34 cellular contexts compared by ENCODE assay signal in the genomic region with DNA sequence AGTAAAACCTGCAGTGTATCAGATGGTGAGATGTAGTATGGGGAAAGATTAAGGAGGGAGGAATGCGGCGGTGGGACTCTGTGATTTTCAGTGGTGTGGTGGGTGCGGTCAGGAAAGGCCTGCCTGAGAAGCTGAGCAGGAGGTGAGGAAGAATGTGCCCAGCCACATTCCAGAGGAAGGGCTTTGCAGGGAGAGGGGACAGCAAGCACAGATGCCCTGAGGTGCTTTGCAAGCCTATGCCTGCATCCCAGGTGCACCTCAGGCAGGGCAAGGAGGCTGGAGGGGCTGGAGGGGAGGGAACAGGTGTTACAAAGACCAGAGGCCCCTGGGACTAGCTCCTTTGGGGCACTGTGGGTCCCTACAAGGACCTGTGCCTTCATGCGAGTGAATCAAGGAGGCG. TPM values are rescaled to one million over a fixed set of nuclear protein-coding genes. Genes with fewer than 3 reads are reported as not detected.
DNase-seq lines count a peak whose midpoint lies in the region; ATAC-seq and TF ChIP-seq lines count a peak whose summit lies in the region.
"Had no signal": no experiment of that assay in that cellular context is flagged by ENCODE, and none has a peak within 500 bp of the region (broad histone marks: within the 10 kb centered on the region; RNA-seq: fewer than 3 reads in every experiment).

No MANE protein-coding gene starts in this region.

- H3K27me3 Mint-ChIP-seq in neural crest cell (ENCODE audit: low read depth), result no peaks in the 10 kb centered on the region
- H3K27me3 Mint-ChIP-seq: activated CD4-positive, alpha-beta memory T cell treated with anti-CD3 and anti-CD28 coated beads, Interleukin-2, amount 10 ng/mL, durations not matched to agents 7 days and 5 days; central memory CD8-positive, alpha-beta T cell had no signal

- H3K9ac ChIP-seq in BLaER1, result no peak overlapping the region; the same call in 1 of the 2 replicates

- no peak overlapping the region; the same call in 1 of the 2 replicates for H3K27ac ChIP-seq in BLaER1
- no peak overlapping the region for H3K27ac ChIP-seq in RWPE2 (ENCODE audit: poor library complexity, severe bottlenecking)
- H3K27ac ChIP-seq: left lung, prostate gland, sigmoid colon, transverse colon had no signal

- in situ Hi-C loops in GM13977 (cut with MboI; ENCODE audit: low pct_unique_long_range_greater_than_20kb, low sequenced_read_pairs, unreplicated experiment), result no loop called here

- no peak overlapping the region for H3K4me3 Mint-ChIP-seq in neural crest cell
- H3K4me3 Mint-ChIP-seq: activated CD4-positive, alpha-beta memory T cell treated with anti-CD3 and anti-CD28 coated beads, Interleukin-2, amount 10 ng/mL, durations not matched to agents 7 days and 5 days; central memory CD8-positive, alpha-beta T cell; dendritic cell treated with granulocyte-macrophage colony-stimulating factor and Interleukin-4, amounts not matched to agents 40 ng/mL and 50 ng/mL, for 4 days; stimulated activated effector memory CD8-positive, alpha-beta T cell treated with anti-CD3 and anti-CD28 coated beads, Interleukin-12 subunit alpha, Interleukin-12 subunit beta, amount 100 ng/mL, for 72 hours had no signal

- no peaks in the 10 kb centered on the region for H4K20me1 ChIP-seq in BLaER1

- DNase-seq in RWPE2 (ENCODE audit: low spot score) (no peak), iPS DF 19.7 (ENCODE audit: low read depth, low spot score) (peak; percentile 73), neural crest cell (ENCODE audit: low read depth, low spot score) (no peak), GM13977 (ENCODE audit: low spot score) (no peak), NCI-H69 (lab: John Stamatoyannopoulos, UW) (no peak)
- DNase-seq in activated effector memory CD4-positive, alpha-beta T cell treated with Interleukin-2 at 50 U/mL for 16 hours, result no peak
- DNase-seq: 8988T; activated CD4-positive, alpha-beta memory T cell treated with anti-CD3 and anti-CD28 coated beads, Interleukin-2, amount 10 ng/mL, durations not matched to agents 7 days and 5 days; activated CD4-positive, alpha-beta T cell treated with anti-CD3 and anti-CD28 coated beads for 1 hour; activated CD8-positive, alpha-beta memory T cell treated with anti-CD3 and anti-CD28 coated beads, Interleukin-2, amount 50 U/mL, for 4 hours; activated naive CD4-positive, alpha-beta T cell treated with Interleukin-2 at 50 U/mL for 16 hours; Calu3; DMS79; GDM1; KG1; mesenchymal stem cell; MG63; NCI-H1105; NCI-H187 treated with DMSO at 0.1 percent for 48 hours; NCI-H524 treated with DMSO at 0.1 percent for 48 hours; NK-92 treated with Interleukin-12 subunit alpha and Interleukin-12 subunit beta, amount 100 ng/mL, for 24 hours; SHP77; sigmoid colon; stimulated activated CD4-positive, alpha-beta T cell treated with anti-CD3 and anti-CD28 coated beads, Interleukin-15, amount 100 ng/mL, for 24 hours; transverse colon had no signal

- TF ChIP-seq CTCF in RWPE2 (IDR thresholded peaks at IDR 0.05; ENCODE audit: poor library complexity, severe bottlenecking), result no peak
- TF ChIP-seq CTCF in neural crest cell (conservative IDR thresholded peaks at IDR 0.05), result no peak
- TF ChIP-seq CTCF in GM13977 (IDR thresholded peaks at IDR 0.05; ENCODE audit: extremely low read depth, insufficient read depth, missing control alignments), result no peak

- H3K4me2 ChIP-seq in BLaER1, result peak overlapping the region; percentile 79

- no peaks in the 10 kb centered on the region for H3K9me3 Mint-ChIP-seq in neural crest cell
- H3K9me3 Mint-ChIP-seq: activated CD4-positive, alpha-beta memory T cell treated with anti-CD3 and anti-CD28 coated beads, Interleukin-2, amount 10 ng/mL, durations not matched to agents 7 days and 5 days; central memory CD8-positive, alpha-beta T cell; dendritic cell treated with granulocyte-macrophage colony-stimulating factor and Interleukin-4, amounts not matched to agents 40 ng/mL and 50 ng/mL, for 4 days; stimulated activated effector memory CD8-positive, alpha-beta T cell treated with anti-CD3 and anti-CD28 coated beads, Interleukin-12 subunit alpha, Interleukin-12 subunit beta, amount 100 ng/mL, for 72 hours had no signal

- peaks cover 70% of the 10 kb centered on the region for H3K4me1 ChIP-seq in BLaER1
- no peaks in the 10 kb centered on the region for H3K4me1 ChIP-seq in RWPE2 (ENCODE audit: insufficient read depth, poor library complexity, severe bottlenecking)
- H3K4me1 ChIP-seq: prostate gland, sigmoid colon, transverse colon had no signal

- H3K9me3 ChIP-seq in BLaER1, result no peaks in the 10 kb centered on the region
- no peaks in the 10 kb centered on the region for H3K9me3 ChIP-seq in RWPE2 (ENCODE audit: severe bottlenecking)
- H3K9me3 ChIP-seq: left lung, MG63, prostate gland, sigmoid colon, transverse colon had no signal

- peak; percentile 43; the same call in 2 of the 3 replicates for ATAC-seq in RWPE2 (ENCODE audit: low read depth)
- no peak for ATAC-seq in HG03097 (IDR thresholded peaks at IDR 0.05; ENCODE audit: low FRiP score, unreplicated experiment)
- ATAC-seq: esophagus mucosa; left lung; Panc1; stimulated activated effector memory CD8-positive, alpha-beta T cell treated with anti-CD3 and anti-CD28 coated beads, Interleukin-12 subunit alpha, Interleukin-12 subunit beta, amount 100 ng/mL, for 72 hours had no signal

- peaks cover 33% of the 10 kb centered on the region for H3K4me1 Mint-ChIP-seq in neural crest cell
- H3K4me1 Mint-ChIP-seq: activated CD4-positive, alpha-beta memory T cell treated with anti-CD3 and anti-CD28 coated beads, Interleukin-2, amount 10 ng/mL, durations not matched to agents 7 days and 5 days; central memory CD8-positive, alpha-beta T cell; stimulated activated effector memory CD8-positive, alpha-beta T cell treated with anti-CD3 and anti-CD28 coated beads, Interleukin-12 subunit alpha, Interleukin-12 subunit beta, amount 100 ng/mL, for 72 hours had no signal

- H3K27ac Mint-ChIP-seq in neural crest cell (ENCODE audit: unreplicated experiment), result peak overlapping the region; percentile 36
- H3K27ac Mint-ChIP-seq: activated CD4-positive, alpha-beta memory T cell treated with anti-CD3 and anti-CD28 coated beads, Interleukin-2, amount 10 ng/mL, durations not matched to agents 7 days and 5 days; dendritic cell treated with granulocyte-macrophage colony-stimulating factor and Interleukin-4, amounts not matched to agents 40 ng/mL and 50 ng/mL, for 4 days; stimulated activated effector memory CD8-positive, alpha-beta T cell treated with anti-CD3 and anti-CD28 coated beads, Interleukin-12 subunit alpha, Interleukin-12 subunit beta, amount 100 ng/mL, for 72 hours had no signal

- H3K36me3 ChIP-seq in BLaER1 (no peaks in the 10 kb centered on the region), RWPE2 (ENCODE audit: low read depth) (no peaks in the 10 kb centered on the region)
- H3K36me3 ChIP-seq: left lung, MG63, prostate gland, sigmoid colon, transverse colon had no signal

- H3K4me3 ChIP-seq in BLaER1 (no peak overlapping the region), RWPE2 (ENCODE audit: severe bottlenecking) (no peak overlapping the region)
- H3K4me3 ChIP-seq: left lung, MG63, prostate gland, sigmoid colon, transverse colon had no signal

- no peaks in the 10 kb centered on the region for H3K36me3 Mint-ChIP-seq in neural crest cell (ENCODE audit: low read depth)
- H3K36me3 Mint-ChIP-seq: stimulated activated effector memory CD8-positive, alpha-beta T cell treated with anti-CD3 and anti-CD28 coated beads, Interleukin-12 subunit alpha, Interleukin-12 subunit beta, amount 100 ng/mL, for 72 hours had no signal

- H3K27me3 ChIP-seq in BLaER1 (no peaks in the 10 kb centered on the region), RWPE2 (ENCODE audit: insufficient read depth, poor library complexity, severe bottlenecking) (no peaks in the 10 kb centered on the region)
- H3K27me3 ChIP-seq: left lung, MG63, sigmoid colon, transverse colon had no signal

RNA-seq across cellular contexts. Expression of a gene that starts 42.1 kb away (rescaled TPM):
- 2.1 and 2.5 TPM in 2 replicates for total RNA-seq in neural crest cell
